9 cellular contexts compared by ENCODE assay signal in the genomic region with DNA sequence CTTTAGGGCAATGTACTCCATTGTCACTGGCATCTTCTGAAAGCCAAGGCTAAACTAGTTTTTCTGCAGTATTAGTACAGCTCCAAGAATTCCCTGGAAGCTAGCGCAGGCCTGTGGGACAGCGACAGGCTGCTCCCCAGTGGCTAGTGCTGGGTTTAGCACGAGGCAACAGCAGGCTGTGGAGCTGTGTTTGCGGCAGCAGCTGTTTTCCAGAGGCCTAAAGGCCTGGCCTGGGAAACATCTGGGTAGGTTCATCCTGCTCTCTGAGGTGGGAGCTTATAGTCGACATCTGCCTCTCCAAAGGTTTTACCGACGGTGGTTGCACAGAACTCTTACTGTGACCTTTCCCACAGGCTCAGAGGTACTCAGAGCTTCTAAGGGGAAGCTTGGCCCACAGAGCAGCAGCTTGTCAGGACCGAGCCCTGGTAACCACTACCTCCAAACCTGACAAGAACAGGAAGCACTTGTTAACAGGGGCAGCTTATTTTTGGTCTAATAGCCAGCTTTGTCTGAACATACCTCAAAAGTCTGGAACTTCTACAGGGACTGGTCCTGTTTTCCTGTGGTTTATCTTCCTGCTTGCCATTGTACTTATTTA. TPM values are rescaled to one million over a fixed set of nuclear protein-coding genes. Genes with fewer than 3 reads are reported as not detected.
DNase-seq lines count a peak whose midpoint lies in the region; ATAC-seq and TF ChIP-seq lines count a peak whose summit lies in the region.
"Had no signal": no experiment of that assay in that cellular context is flagged by ENCODE, and none has a peak within 500 bp of the region (broad histone marks: within the 10 kb centered on the region; RNA-seq: fewer than 3 reads in every experiment).

No MANE protein-coding gene starts in this region.

- H3K14ac ChIP-seq in IMR-90 (replicated peaks; ENCODE audit: low read depth, low read length) = 0 out of 2 replicates have a peak overlapping the region, but pooled peaks have one; percentile 37

- WGBS in IMR-90 (ENCODE audit: extremely low coverage in 2 of 2, insufficient read length in 1 of 2), 2 experiments = 61% methylated on average over 4 of the region's 8 CpGs; no CpG with 5 or more reads in 1 of the 2 experiments
- WGBS in liver = 76% methylated on average over 8 of the region's 8 CpGs

- peaks cover 9% of the 10 kb centered on the region; the same call in 1 of the 2 replicates for H3K9me1 ChIP-seq in IMR-90 (ENCODE audit: insufficient read depth, low read length)

- H3K27me3 ChIP-seq in BLaER1 = no peaks in the 10 kb centered on the region
- no peaks in the 10 kb centered on the region for H3K27me3 ChIP-seq in IMR-90 (ENCODE audit: control insufficient read depth, insufficient read depth, low read length)
- no peaks in the 10 kb centered on the region for H3K27me3 ChIP-seq in breast epithelium
- no peaks in the 10 kb centered on the region for H3K27me3 ChIP-seq in liver (ENCODE audit: control insufficient read depth in 4 of 4, insufficient read depth in 4 of 4, low read length in 3 of 4)
- H3K27me3 ChIP-seq: gastrocnemius medialis had no signal

- intact Hi-C loops in IMR-90 (cut with micrococcal nuclease) (loop anchor here (2.0 to 5.0 kb wide), 2 partner anchors 207 to 222 kb away; partner anchors contain the start of gene ZFYVE9), breast epithelium (cut with DNase I; ENCODE audit: low total_unique reads) (no loop called here)

- H3K4me3 ChIP-seq in BLaER1 = no peak overlapping the region
- no peak overlapping the region for H3K4me3 ChIP-seq in IMR-90 (ENCODE audit: insufficient read depth, low read depth, low read length)
- H3K4me3 ChIP-seq in breast epithelium = no peak overlapping the region
- no peak overlapping the region for H3K4me3 ChIP-seq in liver (ENCODE audit: low read depth in 1 of 3, low read length in 3 of 3)
- H3K4me3 ChIP-seq: gastrocnemius medialis had no signal

- H3K9ac ChIP-seq in BLaER1 = no peak overlapping the region
- no peak overlapping the region for H3K9ac ChIP-seq in IMR-90 (ENCODE audit: low read depth, low read length)
- no peak overlapping the region for H3K9ac ChIP-seq in liver (ENCODE audit: low read depth in 1 of 2, low read length in 2 of 2)

- H3K9me3 ChIP-seq in BLaER1 (no peaks in the 10 kb centered on the region), IMR-90 (ENCODE audit: control insufficient read depth, insufficient read depth, low read length) (no peaks in the 10 kb centered on the region), breast epithelium (no peaks in the 10 kb centered on the region), liver (ENCODE audit: control insufficient read depth in 4 of 4, low read length in 3 of 4) (no peaks in the 10 kb centered on the region)
- H3K9me3 ChIP-seq: gastrocnemius medialis had no signal

- no peak overlapping the region for H3K18ac ChIP-seq in IMR-90 (ENCODE audit: low read depth, low read length)

- ATAC-seq in IMR-90 (ENCODE audit: low read depth) (peak; percentile 86), GM21528 (IDR thresholded peaks at IDR 0.05; ENCODE audit: low FRiP score, unreplicated experiment) (no peak), GM18868 (IDR thresholded peaks at IDR 0.05; ENCODE audit: unreplicated experiment) (no peak)

- no TSS peak for BruUV-seq in IMR-90 (replicated peaks; lab: Mats Ljungman, UMichigan)

- H3K27ac ChIP-seq in BLaER1 (peak overlapping the region; percentile 22; the same call in 1 of the 2 replicates), IMR-90 (ENCODE audit: insufficient read depth, low read length) (no peak overlapping the region), breast epithelium (peak overlapping the region; percentile 39 to 42), liver (ENCODE audit: low read depth in 1 of 2, low read length in 2 of 2) (no peak overlapping the region)
- H3K27ac ChIP-seq: gastrocnemius medialis had no signal

- dilution Hi-C loops in IMR-90 (cut with HindIII; ENCODE audit: low sequenced_read_pairs, unreplicated experiment) = no loop called here

- CTCF ChIA-PET in IMR-90 (lab: Yijun Ruan, JAX) = interaction anchor here (0.6 to 1.8 kb wide), 5 partner anchors 16 to 222 kb away, joined by 3 to 10 read pairs (median 3); no protein-coding TSS in a partner anchor

- no peaks in the 10 kb centered on the region for H4K20me1 ChIP-seq in BLaER1
- no peaks in the 10 kb centered on the region; the same call in 1 of the 2 replicates for H4K20me1 ChIP-seq in IMR-90 (ENCODE audit: insufficient read depth, low read length)

- H4K5ac ChIP-seq in IMR-90 (ENCODE audit: low read depth, low read length) = no peak overlapping the region

- H2AK5ac ChIP-seq in IMR-90 (ENCODE audit: low read depth, low read length) = no peak overlapping the region

- H3K4me2 ChIP-seq in BLaER1 (peak overlapping the region; percentile 30; the same call in 1 of the 2 replicates), IMR-90 (ENCODE audit: low read depth, low read length) (no peak overlapping the region)

- TF ChIP-seq RAD21 in IMR-90 (IDR thresholded peaks at IDR 0.05; ENCODE audit: low read length) = peak; percentile 57
- peak; percentile 50 to 52 for TF ChIP-seq RAD21 in liver (IDR thresholded peaks at IDR 0.05)

- no peak overlapping the region for H2BK20ac ChIP-seq in IMR-90 (ENCODE audit: low read depth, low read length)

- peak; percentile 45 for TF ChIP-seq CTCF in IMR-90 (conservative IDR thresholded peaks at IDR 0.05; ENCODE audit: low read depth, low read length)
- peak in 1 of 3 donors; percentile 25 for TF ChIP-seq CTCF in breast epithelium (IDR thresholded peaks at IDR 0.05)
- TF ChIP-seq CTCF in liver (IDR thresholded peaks at IDR 0.05; ENCODE audit: low read depth, low read length, missing input control) = no peak

- in situ Hi-C loops in IMR-90 (cut with MboI; ENCODE audit: low sequenced_read_pairs) = no loop called here

- H2BK120ac ChIP-seq in IMR-90 (ENCODE audit: low read depth, low read length) = no peak overlapping the region

- peak overlapping the region in 1 of 2 experiments; percentile 30; a peak in 1 of 4 replicates for H4K8ac ChIP-seq in IMR-90 (ENCODE audit: low read depth in 2 of 2, low read length in 2 of 2)

- no peaks in the 10 kb centered on the region for H3K79me1 ChIP-seq in IMR-90 (ENCODE audit: low read depth in 1 of 2, low read length in 2 of 2)

- no peak overlapping the region for H3K23ac ChIP-seq in IMR-90 (ENCODE audit: low read depth, low read length)

- H2AK9ac ChIP-seq in IMR-90 (replicated peaks; ENCODE audit: low read depth, low read length, poor library complexity) = no peak overlapping the region

- no peak overlapping the region for H2BK15ac ChIP-seq in IMR-90 (ENCODE audit: low read depth, low read length)

- no peak overlapping the region for H3K4ac ChIP-seq in IMR-90 (ENCODE audit: low read depth, low read length)

- H2BK5ac ChIP-seq in IMR-90 (ENCODE audit: low read depth, low read length, poor library complexity, severe bottlenecking) = no peak overlapping the region

- H3K36me3 ChIP-seq in BLaER1 (peaks cover 52% of the 10 kb centered on the region), IMR-90 (ENCODE audit: control insufficient read depth, insufficient read depth, low read length) (peaks cover 21% of the 10 kb centered on the region), breast epithelium (peaks cover 5% of the 10 kb centered on the region), liver (ENCODE audit: control insufficient read depth in 4 of 4, insufficient read depth in 3 of 4, low read depth in 1 of 4, low read length in 3 of 4) (peaks cover 4 to 14% (median 11%) of the 10 kb centered on the region in 4 donors)

- TF ChIP-seq POLR2A in IMR-90 (IDR thresholded peaks at IDR 0.05; ENCODE audit: low read depth, low read length) = no peak
- no peak for TF ChIP-seq POLR2A in breast epithelium (IDR thresholded peaks at IDR 0.05)

- DNase-seq in IMR-90 = peak; percentile 44
- peak in 1 of 2 donors; percentile 43 for DNase-seq in breast epithelium (ENCODE audit: low spot score in 2 of 2)
- DNase-seq in mucosa of gallbladder (ENCODE audit: low spot score) = no peak
- no peak for DNase-seq in cerebellum (ENCODE audit: low spot score)
- DNase-seq: gastrocnemius medialis had no signal

- no peak overlapping the region for H4K91ac ChIP-seq in IMR-90 (ENCODE audit: insufficient read depth, low read depth, low read length)

- H2AFZ ChIP-seq in IMR-90 (replicated peaks; ENCODE audit: low read length, poor library complexity) = peak overlapping the region; percentile 8

- H3K4me1 ChIP-seq in BLaER1 (peaks cover 10% of the 10 kb centered on the region), IMR-90 (ENCODE audit: control insufficient read depth, insufficient read depth, low read length) (no peaks in the 10 kb centered on the region; the same call in 1 of the 2 replicates), breast epithelium (no peaks in the 10 kb centered on the region), liver (ENCODE audit: control insufficient read depth in 4 of 4, insufficient read depth in 4 of 4, low read length in 3 of 4) (peaks cover 0 to 26% (median 12%) of the 10 kb centered on the region in 4 donors)
- H3K4me1 ChIP-seq: gastrocnemius medialis had no signal

- POLR2A ChIA-PET in IMR-90 (lab: Charles Lee; ENCODE audit: unreplicated experiment) = interaction anchor here (0.6 kb wide), 2 partner anchors 17 to 154 kb away, joined by 3 read pairs; no protein-coding TSS in a partner anchor

- H3K56ac ChIP-seq in IMR-90 (ENCODE audit: extremely low read depth, insufficient read depth, low read length) = no peak overlapping the region

RNA-seq across cellular contexts. Expression of gene CC2D1B, which starts 17.2 kb away (rescaled TPM):
- total RNA-seq in IMR-90 (2012; rRNA removed) (15.6 and 17.2 TPM in 2 replicates), breast epithelium (10 to 100 TPM; 25.2 to 33.1 (median 33.1) TPM), liver (10 to 100 TPM in 1 of 2 donors, 1 to 10 TPM in 1; 7.1 to 15.7 TPM), mucosa of gallbladder (47.8 TPM), cerebellum (11.8 TPM)
- polyA plus RNA-seq in IMR-90 (2012; rRNA removed) (16.4 and 16.9 TPM in 2 replicates), liver (1 to 10 TPM; 4.5 to 8.0 TPM)
- 9.8 and 10.7 TPM in 2 replicates for polyA plus RNA-seq in IMR-90 (2012; cell fraction: cytosol; rRNA removed)
- polyA plus RNA-seq in IMR-90 (2012; cell fraction: nucleus; rRNA removed; ENCODE audit: low replicate concordance) = 39.6 and 49.2 TPM in 2 replicates

RNA-seq across cellular contexts. Expression of gene ORC1, which starts 55.4 kb away (rescaled TPM):
- total RNA-seq in IMR-90 (2012; rRNA removed) = 9.7 and 10.6 TPM in 2 replicates
- 5.9 and 6.3 TPM in 2 replicates for polyA plus RNA-seq in IMR-90 (2012; rRNA removed)
- 1.9 and 2.9 TPM in 2 replicates for polyA plus RNA-seq in IMR-90 (2012; cell fraction: cytosol; rRNA removed)
- polyA plus RNA-seq in IMR-90 (2012; cell fraction: nucleus; rRNA removed; ENCODE audit: low replicate concordance) = 3.2 and 3.3 TPM in 2 replicates
- total RNA-seq in breast epithelium = under 1 TPM; 0.33 to 0.96 (median 0.73) TPM
- 10 to 100 TPM in 1 of 2 donors, under 1 TPM in 1; 0.33 to 16.6 TPM for total RNA-seq in liver
- polyA plus RNA-seq in liver = under 1 TPM; 0.31 to 0.53 TPM
- total RNA-seq in mucosa of gallbladder = 0.66 TPM
- 3.1 TPM for total RNA-seq in cerebellum

RNA-seq across cellular contexts. Expression of gene PRPF38A, which starts 55.6 kb away (rescaled TPM):
- 17.2 and 23.5 TPM in 2 replicates for total RNA-seq in IMR-90 (2012; rRNA removed)
- polyA plus RNA-seq in IMR-90 (2012; rRNA removed) = 14.9 and 19.0 TPM in 2 replicates
- 7.7 and 16.6 TPM in 2 replicates for polyA plus RNA-seq in IMR-90 (2012; cell fraction: cytosol; rRNA removed)
- polyA plus RNA-seq in IMR-90 (2012; cell fraction: nucleus; rRNA removed; ENCODE audit: low replicate concordance) = 10.3 and 43.7 TPM in 2 replicates
- total RNA-seq in breast epithelium = 10 to 100 TPM; 13.1 to 20.9 (median 19.7) TPM
- total RNA-seq in liver = 10 to 100 TPM in 1 of 2 donors, 1 to 10 TPM in 1; 8.1 to 10.3 TPM
- polyA plus RNA-seq in liver = 1 to 10 TPM; 5.9 to 9.1 TPM
- total RNA-seq in mucosa of gallbladder = 31.4 TPM
- 24.8 TPM for total RNA-seq in cerebellum

Comparison
In these comparisons a context has a peak if more than half of its experiments do, and no peak if none do; other contexts are left out.
1. H3K27ac ChIP-seq: peak in BLaER1 (single experiment) and breast epithelium (2 of 2); none in IMR-90 (single experiment) and liver (0 of 2).